ENCODE assay signal across 28 cellular contexts in genomic region chr12:15705606-15706005, GRCh38.
"Had no signal": no experiment of that assay in that cellular context is flagged by ENCODE, and none has a peak within 500 bp of the region (broad histone marks: within the 10 kb centered on the region; RNA-seq: fewer than 3 reads in every experiment).

No MANE protein-coding gene starts in this region.

- H3K9me3 ChIP-seq: gastrocnemius medialis, psoas muscle, tibial nerve had no signal

- DNase-seq: activated CD4-positive, alpha-beta memory T cell treated with anti-CD3 and anti-CD28 coated beads, Interleukin-2, amount 10 ng/mL, durations not matched to agents 7 days and 5 days; activated CD4-positive, alpha-beta T cell treated with anti-CD3 and anti-CD28 coated beads for 1 hour; activated CD4-positive, alpha-beta T cell treated with anti-CD3 and anti-CD28 coated beads, Interleukin-2, amount 10 ng/mL, durations not matched to agents 7 days and 5 days; activated CD8-positive, alpha-beta memory T cell treated with anti-CD3 and anti-CD28 coated beads, Interleukin-2, amount 50 U/mL, for 48 hours; activated gamma-delta T cell; activated naive CD4-positive, alpha-beta T cell treated with anti-CD3 and anti-CD28 coated beads, Interleukin-2, amount 10 ng/mL, durations not matched to agents 7 days and 5 days; activated naive CD8-positive, alpha-beta T cell treated with anti-CD3 and anti-CD28 coated beads, Interleukin-2, amount 10 ng/mL, durations not matched to agents 7 days and 5 days; activated T-cell treated with anti-CD3 and anti-CD28 coated beads, Interleukin-2, amount 50 U/mL, for 24 hours; amniotic stem cell; brain microvascular endothelial cell; caudate nucleus; effector CD8-positive, alpha-beta T cell; gastrocnemius medialis; mammary epithelial cell; naive thymus-derived CD4-positive, alpha-beta T cell; nucleus accumbens; psoas muscle; stimulated activated CD4-positive, alpha-beta T cell treated with anti-CD3 and anti-CD28 coated beads, Interleukin-15, amount 100 ng/mL, for 24 hours; stimulated activated CD4-positive, alpha-beta T cell treated with anti-CD3 and anti-CD28 coated beads, Interleukin-2, amount 100 ng/mL, for 24 hours; stimulated activated naive B cell treated with anti-CD40 and anti-IgM and Interleukin-4, amounts not matched to agents 10 μg/mL and 1 μg/mL and 100 μg/mL, for 72 hours; T-helper 17 cell; T1000 had no signal

- ATAC-seq: gastrocnemius medialis; naive thymus-derived CD4-positive, alpha-beta T cell; psoas muscle; stimulated activated naive B cell treated with anti-CD40 and anti-IgM and Interleukin-4, amounts not matched to agents 10 μg/mL and 1 μg/mL and 100 μg/mL, for 72 hours; T-helper 17 cell had no signal

- H3K36me3 Mint-ChIP-seq: activated naive CD4-positive, alpha-beta T cell treated with anti-CD3 and anti-CD28 coated beads, Interleukin-2, amount 10 ng/mL, durations not matched to agents 7 days and 5 days; mesothelial cell of epicardium; stimulated activated naive B cell treated with anti-CD40 and anti-IgM and Interleukin-4, amounts not matched to agents 10 μg/mL and 1 μg/mL and 100 μg/mL, for 72 hours had no signal

- H3K27me3 Mint-ChIP-seq: activated naive CD4-positive, alpha-beta T cell treated with anti-CD3 and anti-CD28 coated beads, Interleukin-2, amount 10 ng/mL, durations not matched to agents 7 days and 5 days; activated T-cell treated with anti-CD3 and anti-CD28 coated beads, Interleukin-2, amount 50 U/mL, for 24 hours; naive thymus-derived CD4-positive, alpha-beta T cell had no signal

- H3K4me3 ChIP-seq: gastrocnemius medialis, hepatocyte, psoas muscle, tibial nerve had no signal

- H3K27ac ChIP-seq: brain microvascular endothelial cell, hepatocyte, parathyroid adenoma, psoas muscle had no signal

- H3K9me3 Mint-ChIP-seq: activated CD4-positive, alpha-beta memory T cell treated with anti-CD3 and anti-CD28 coated beads, Interleukin-2, amount 10 ng/mL, durations not matched to agents 7 days and 5 days; activated naive CD4-positive, alpha-beta T cell treated with anti-CD3 and anti-CD28 coated beads, Interleukin-2, amount 10 ng/mL, durations not matched to agents 7 days and 5 days; activated naive CD8-positive, alpha-beta T cell treated with anti-CD3 and anti-CD28 coated beads, Interleukin-2, amount 10 ng/mL, durations not matched to agents 7 days and 5 days; activated T-cell treated with anti-CD3 and anti-CD28 coated beads, Interleukin-2, amount 50 U/mL, for 24 hours; mesothelial cell of epicardium; stimulated activated naive B cell treated with anti-CD40 and anti-IgM and Interleukin-4, amounts not matched to agents 10 μg/mL and 1 μg/mL and 100 μg/mL, for 72 hours had no signal

- H3K4me2 ChIP-seq: hepatocyte had no signal

- H2AFZ ChIP-seq: hepatocyte, parathyroid adenoma had no signal

- H3K79me2 ChIP-seq: parathyroid adenoma had no signal

- H3K9ac ChIP-seq: parathyroid adenoma had no signal

- FAIRE-seq: astrocyte, endometrium had no signal

- H3K4me1 Mint-ChIP-seq: stimulated activated naive B cell treated with anti-CD40 and anti-IgM and Interleukin-4, amounts not matched to agents 10 μg/mL and 1 μg/mL and 100 μg/mL, for 72 hours had no signal

- H3K4me1 ChIP-seq: parathyroid adenoma had no signal

- H3K27ac Mint-ChIP-seq: activated CD4-positive, alpha-beta memory T cell treated with anti-CD3 and anti-CD28 coated beads, Interleukin-2, amount 10 ng/mL, durations not matched to agents 7 days and 5 days; activated CD4-positive, alpha-beta T cell treated with anti-CD3 and anti-CD28 coated beads, Interleukin-2, amount 10 ng/mL, durations not matched to agents 7 days and 5 days; activated naive CD4-positive, alpha-beta T cell treated with anti-CD3 and anti-CD28 coated beads, Interleukin-2, amount 10 ng/mL, durations not matched to agents 7 days and 5 days; activated naive CD8-positive, alpha-beta T cell treated with anti-CD3 and anti-CD28 coated beads, Interleukin-2, amount 10 ng/mL, durations not matched to agents 7 days and 5 days; activated T-cell treated with anti-CD3 and anti-CD28 coated beads, Interleukin-2, amount 50 U/mL, for 24 hours; mesothelial cell of epicardium; naive thymus-derived CD4-positive, alpha-beta T cell; stimulated activated naive B cell treated with anti-CD40 and anti-IgM and Interleukin-4, amounts not matched to agents 10 μg/mL and 1 μg/mL and 100 μg/mL, for 72 hours; T-helper 17 cell had no signal

- H3K27me3 ChIP-seq: brain microvascular endothelial cell, gastrocnemius medialis, hepatocyte, tibial nerve had no signal

- H3K36me3 ChIP-seq: brain microvascular endothelial cell, gastrocnemius medialis, tibial nerve had no signal

- H3K4me3 Mint-ChIP-seq: activated CD4-positive, alpha-beta memory T cell treated with anti-CD3 and anti-CD28 coated beads, Interleukin-2, amount 10 ng/mL, durations not matched to agents 7 days and 5 days; activated CD4-positive, alpha-beta T cell treated with anti-CD3 and anti-CD28 coated beads, Interleukin-2, amount 10 ng/mL, durations not matched to agents 7 days and 5 days; activated naive CD4-positive, alpha-beta T cell treated with anti-CD3 and anti-CD28 coated beads, Interleukin-2, amount 10 ng/mL, durations not matched to agents 7 days and 5 days; activated naive CD8-positive, alpha-beta T cell treated with anti-CD3 and anti-CD28 coated beads, Interleukin-2, amount 10 ng/mL, durations not matched to agents 7 days and 5 days; activated T-cell treated with anti-CD3 and anti-CD28 coated beads, Interleukin-2, amount 50 U/mL, for 24 hours; mesothelial cell of epicardium; naive thymus-derived CD4-positive, alpha-beta T cell; stimulated activated naive B cell treated with anti-CD40 and anti-IgM and Interleukin-4, amounts not matched to agents 10 μg/mL and 1 μg/mL and 100 μg/mL, for 72 hours; T-helper 17 cell had no signal
